ENCODE assay signal across 7 cellular contexts in the genomic region with DNA sequence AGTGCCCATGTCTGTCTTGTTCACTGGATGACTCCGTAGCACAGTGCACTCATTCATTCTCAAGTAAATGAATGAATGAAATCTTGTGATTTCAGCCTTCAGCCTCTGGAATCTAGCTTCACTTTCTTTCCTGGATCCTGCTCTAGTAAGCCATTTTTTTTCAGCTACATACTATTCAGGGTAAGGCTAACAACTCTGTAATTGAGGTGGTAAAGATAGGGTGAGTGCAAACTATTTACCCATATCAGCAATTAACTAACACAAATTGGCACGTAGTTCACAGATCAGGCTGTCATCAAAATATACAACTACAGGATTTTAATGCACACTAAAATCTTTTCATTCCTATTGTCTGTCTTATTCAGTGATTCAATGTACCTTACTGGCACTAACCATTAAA.
"Had no signal": no experiment of that assay in that cellular context is flagged by ENCODE, and none has a peak within 500 bp of the region (broad histone marks: within the 10 kb centered on the region; RNA-seq: fewer than 3 reads in every experiment).

No MANE protein-coding gene starts in this region.

- FAIRE-seq: G401.6, GM12891, GM12892, GM18507, GM19239 had no signal

- DNase-seq: GDM1, GF-D8 had no signal
